ENCODE assay signal across 2 cellular contexts in genomic region chr1:43559714-43560113, GRCh38.
TF ChIP-seq lines count a peak whose summit lies in the region.

No MANE protein-coding gene starts in this region.

TF ChIP-seq in GM12891, 5 proteins besides CTCF, POLR2A, EP300 and RAD21:
- TF ChIP-seq TAF1 (IDR thresholded peaks at IDR 0.05; ENCODE audit: low read depth, low read length), result no peak
- no peak for TF ChIP-seq SPI1 (IDR thresholded peaks at IDR 0.05; ENCODE audit: low read depth, low read length)
- no peak for TF ChIP-seq POU2F2 (IDR thresholded peaks at IDR 0.05; ENCODE audit: low read depth, low read length)
- TF ChIP-seq PAX5 (IDR thresholded peaks at IDR 0.05; ENCODE audit: insufficient read depth, low read length, severe bottlenecking), result no peak
- no peak for TF ChIP-seq POLR2AphosphoS5 (IDR thresholded peaks at IDR 0.05; ENCODE audit: low read depth, low read length)
TF ChIP-seq in GM12891: peak in this region for 0.

TF ChIP-seq in H1, 55 proteins besides CTCF, POLR2A, EP300 and RAD21:
- TF ChIP-seq CTBP2 (IDR thresholded peaks at IDR 0.05; ENCODE audit: borderline replicate concordance, insufficient read depth, insufficient read length, low read length) (no peak), HDAC2 (IDR thresholded peaks at IDR 0.05; ENCODE audit: borderline replicate concordance in 1 of 2, low read depth in 2 of 2, low read length in 2 of 2) (no peak), ASH2L (IDR thresholded peaks at IDR 0.05; ENCODE audit: low read length) (no peak), GABPA (IDR thresholded peaks at IDR 0.05; ENCODE audit: borderline replicate concordance, insufficient read depth, low read length) (no peak), TAF1 (IDR thresholded peaks at IDR 0.05; ENCODE audit: low read depth, low read length) (no peak), SP2 (IDR thresholded peaks at IDR 0.05; ENCODE audit: low read length) (no peak)
TF ChIP-seq in H1: peak in this region for 0.
